ENCODE assay signal across 8 cellular contexts in the genomic region with DNA sequence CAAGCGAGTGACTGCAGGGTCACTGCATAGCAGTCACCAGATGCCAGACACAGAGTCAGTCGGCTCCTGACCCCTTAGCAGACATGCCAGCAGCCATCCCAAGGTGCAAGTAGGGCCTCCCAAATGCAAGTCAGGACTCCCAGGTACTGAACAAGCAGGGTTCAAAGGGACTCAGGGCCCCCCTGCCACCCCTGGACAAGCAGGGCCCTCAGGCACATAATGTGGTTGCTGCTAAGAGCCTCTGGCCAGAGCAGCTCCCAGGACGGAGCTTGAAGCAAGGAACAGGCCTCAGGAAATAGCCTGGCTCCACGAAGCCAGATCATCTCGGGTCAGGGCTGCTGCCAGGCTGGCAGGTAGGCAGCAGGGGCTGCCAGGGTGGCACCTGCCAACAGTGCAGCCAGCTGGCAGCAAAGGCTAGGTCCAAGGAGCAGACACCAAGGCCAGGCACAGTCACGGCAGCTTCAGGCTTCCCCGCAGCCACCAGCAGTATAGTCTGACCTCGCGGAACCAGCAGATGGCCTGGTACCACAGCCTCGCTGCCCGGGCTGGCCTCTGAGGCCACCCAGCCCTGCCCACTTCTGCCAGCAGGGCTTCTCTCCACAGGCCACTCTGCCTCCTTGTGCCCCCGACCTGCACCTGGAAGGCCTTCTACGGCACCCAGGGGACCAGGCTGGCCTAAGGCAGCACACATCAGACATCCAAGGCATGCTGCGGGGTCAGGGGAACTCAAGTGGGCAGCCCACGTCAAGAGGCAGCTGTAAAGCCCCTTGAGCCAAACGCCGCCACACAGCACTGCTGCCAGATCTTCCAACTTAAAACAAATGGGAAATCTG.
DNase-seq lines count a peak whose midpoint lies in the region; ATAC-seq and FAIRE-seq lines count a peak whose summit lies in the region.

No MANE protein-coding gene starts in this region.

- peak overlapping the region; percentile 67 for H3K4me2 ChIP-seq in BLaER1

- no peak for FAIRE-seq in HTR-8/SVneo (lab: Jason Lieb, UNC)

- no peak for ATAC-seq in GM18861 (IDR thresholded peaks at IDR 0.05; ENCODE audit: unreplicated experiment)
- ATAC-seq in GM18867 (IDR thresholded peaks at IDR 0.05; ENCODE audit: unreplicated experiment): no peak
- ATAC-seq in GM19395 (IDR thresholded peaks at IDR 0.05; ENCODE audit: unreplicated experiment): no peak

- H3K27me3 ChIP-seq in BLaER1: no peaks in the 10 kb centered on the region
- H3K27me3 ChIP-seq in muscle layer of duodenum (ENCODE audit: low read depth, low read length): no peaks in the 10 kb centered on the region

- H3K27ac ChIP-seq in BLaER1: peak overlapping the region; percentile 6; the same call in 1 of the 2 replicates
- peak overlapping the region; percentile 72 for H3K27ac ChIP-seq in muscle layer of duodenum (ENCODE audit: low read length)

- DNase-seq in NCI-H2196 (lab: John Stamatoyannopoulos, UW; ENCODE audit: unreplicated experiment) (peak; percentile 70), cerebellar nuclear complex (lab: John Stamatoyannopoulos, UW) (peak; percentile 87 to 95), HTR-8/SVneo (ENCODE audit: insufficient read length, low spot score) (no peak)

- peak overlapping the region; percentile 48 for H3K9ac ChIP-seq in BLaER1

- peaks cover 96% of the 10 kb centered on the region for H3K4me1 ChIP-seq in BLaER1
- H3K4me1 ChIP-seq in muscle layer of duodenum (ENCODE audit: control insufficient read depth in 1 of 2, insufficient read depth in 2 of 2, low read length in 2 of 2): peaks cover 64 to 95% of the 10 kb centered on the region in 2 donors

- H3K36me3 ChIP-seq in BLaER1 (no peaks in the 10 kb centered on the region), muscle layer of duodenum (ENCODE audit: control insufficient read depth in 1 of 2, insufficient read depth in 2 of 2, low read length in 2 of 2) (no peaks in the 10 kb centered on the region)

- H3K4me3 ChIP-seq in BLaER1 (no peak overlapping the region), muscle layer of duodenum (ENCODE audit: low read depth in 1 of 2, low read length in 2 of 2) (peak overlapping the region; percentile 11 to 20)

- peaks cover 100% of the 10 kb centered on the region for H4K20me1 ChIP-seq in BLaER1

- H3K9me3 ChIP-seq in BLaER1 (no peaks in the 10 kb centered on the region), muscle layer of duodenum (ENCODE audit: control insufficient read depth in 1 of 2, low read length in 2 of 2) (no peaks in the 10 kb centered on the region)
